Comparison of ENCODE assay signal across 23 cellular contexts in genomic region chr10:131926253-131926652, GRCh38. TPM values are rescaled to one million over a fixed set of nuclear protein-coding genes. Genes with fewer than 3 reads are reported as not detected.
DNase-seq lines count a peak whose midpoint lies in the region; ATAC-seq, FAIRE-seq and TF ChIP-seq lines count a peak whose summit lies in the region.
"Had no signal": no experiment of that assay in that cellular context is flagged by ENCODE, and none has a peak within 500 bp of the region (broad histone marks: within the 10 kb centered on the region; RNA-seq: fewer than 3 reads in every experiment).

No MANE protein-coding gene starts in this region.

- H3K4me3 ChIP-seq in CD4-positive, CD25-positive, alpha-beta regulatory T cell (ENCODE audit: low read depth, low read length), result no peak overlapping the region
- no peak overlapping the region for H3K4me3 ChIP-seq in HepG2 (replicated peaks in 1 of 3; ENCODE audit: insufficient read depth in 1 of 3, low read depth in 2 of 3, low read length in 3 of 3)
- H3K4me3 ChIP-seq: GM23338, HAP-1, Peyer's patch, SJSA1 had no signal

- peaks cover 4% of the 10 kb centered on the region for H3K36me3 ChIP-seq in CD4-positive, CD25-positive, alpha-beta regulatory T cell (ENCODE audit: control insufficient read depth, insufficient read depth, low read length)
- H3K36me3 ChIP-seq in HepG2 (replicated peaks in 1 of 2; ENCODE audit: control insufficient read depth in 1 of 2, insufficient read depth in 2 of 2, low read length in 2 of 2), result peaks cover 4 to 7% of the 10 kb centered on the region in 2 experiments; a peak in 2 of 5 replicates
- H3K36me3 ChIP-seq: HAP-1, Peyer's patch had no signal

- H3K27ac Mint-ChIP-seq in CD4-positive, CD25-positive, alpha-beta regulatory T cell, result peak overlapping the region in 1 of 3 donors; percentile 86
- H3K27ac Mint-ChIP-seq in WTC11, result peak overlapping the region; percentile 89
- peak overlapping the region; percentile 66 for H3K27ac Mint-ChIP-seq in stimulated activated memory B cell treated with anti-CD40 and anti-IgM and Interleukin-4, amounts not matched to agents 10 μg/mL and 1 μg/mL and 100 μg/mL, for 72 hours
- no peak overlapping the region for H3K27ac Mint-ChIP-seq in glutamatergic neuron (ENCODE audit: unreplicated experiment)

- intact Hi-C loops in HepG2 (cut with micrococcal nuclease; ENCODE audit: unreplicated experiment), result no loop called here

- CTCF ChIA-PET in WTC11 (lab: Charles Lee), result interaction anchor here (0.6 to 2.5 kb wide), 3 partner anchors 17 to 35 kb away, joined by 3 to 6 read pairs (median 3); no protein-coding TSS in a partner anchor
- CTCF ChIA-PET in HepG2 (lab: Yijun Ruan, JAX; ENCODE audit: low intra/inter-chr PET ratio, low total read pairs), result no interaction called here

- no peak for DNase-seq in CD4-positive, CD25-positive, alpha-beta regulatory T cell
- no peak for DNase-seq in WTC11 (ENCODE audit: low spot score)
- DNase-seq in HepG2 (ENCODE audit: low spot score), result no peak
- DNase-seq in iPS-NIHi11 (ENCODE audit: low spot score), result no peak
- DNase-seq in glutamatergic neuron, result no peak
- no peak for DNase-seq in HuH-7.5 (ENCODE audit: low spot score)
- DNase-seq: C1 segment of cervical spinal cord, DMS53, GDM1, Karpas-422, MV-4-11, NCI-H1694 treated with DMSO at 0.1 percent for 48 hours, NCI-H2081 treated with DMSO at 0.1 percent for 48 hours, NCI-H2171 treated with DMSO at 0.1 percent for 48 hours, Peyer's patch had no signal

- H3K27me3 ChIP-seq in CD4-positive, CD25-positive, alpha-beta regulatory T cell (ENCODE audit: control insufficient read depth, insufficient read depth, low read length), result no peaks in the 10 kb centered on the region
- no peaks in the 10 kb centered on the region for H3K27me3 ChIP-seq in HepG2 (ENCODE audit: control insufficient read depth in 1 of 2, insufficient read depth in 2 of 2, low read length in 2 of 2)
- H3K27me3 ChIP-seq: Peyer's patch, SJSA1 had no signal

- H3K9me3 ChIP-seq in CD4-positive, CD25-positive, alpha-beta regulatory T cell (ENCODE audit: control insufficient read depth in 2 of 2, low read length in 2 of 2), result peaks cover 4 to 16% of the 10 kb centered on the region in 2 experiments
- H3K9me3 ChIP-seq in HepG2 (ENCODE audit: low read length), result peaks cover 5% of the 10 kb centered on the region
- H3K9me3 ChIP-seq: Peyer's patch had no signal

- no peak for TF ChIP-seq POLR2A in HepG2 (IDR thresholded peaks at IDR 0.05; ENCODE audit: insufficient read depth in 1 of 2, low read depth in 2 of 2, low read length in 2 of 2)

- H3K9ac ChIP-seq in HepG2 (ENCODE audit: insufficient read depth, low read depth, low read length), result no peak overlapping the region

- TF ChIP-seq CTCF in WTC11 (IDR thresholded peaks at IDR 0.05) (no peak), HepG2 (CRISPR knock-in tag; IDR thresholded peaks at IDR 0.05) (no peak), glutamatergic neuron (IDR thresholded peaks at IDR 0.05; ENCODE audit: partially characterized antibody, unreplicated experiment) (no peak)

- H3K4me2 ChIP-seq in HepG2 (ENCODE audit: low read depth, low read length), result no peak overlapping the region
- H3K4me2 ChIP-seq: GM23338 had no signal

- H3K27ac ChIP-seq in CD4-positive, CD25-positive, alpha-beta regulatory T cell (ENCODE audit: insufficient read depth, low read length, poor library complexity, severe bottlenecking), result no peak overlapping the region
- no peak overlapping the region for H3K27ac ChIP-seq in HepG2 (ENCODE audit: extremely low read length, insufficient read depth, low read length)
- H3K27ac ChIP-seq: HL-60, Peyer's patch, SJSA1 had no signal

- no peaks in the 10 kb centered on the region for H3K27me3 Mint-ChIP-seq in CD4-positive, CD25-positive, alpha-beta regulatory T cell
- H3K27me3 Mint-ChIP-seq in WTC11 (ENCODE audit: low read depth) (no peaks in the 10 kb centered on the region), glutamatergic neuron (ENCODE audit: unreplicated experiment) (peaks cover 5% of the 10 kb centered on the region)
- no peaks in the 10 kb centered on the region for H3K27me3 Mint-ChIP-seq in stimulated activated memory B cell treated with anti-CD40 and anti-IgM and Interleukin-4, amounts not matched to agents 10 μg/mL and 1 μg/mL and 100 μg/mL, for 72 hours
- H3K27me3 Mint-ChIP-seq: IgD-negative memory B cell had no signal

- H2AFZ ChIP-seq in HepG2 (ENCODE audit: low read length), result no peak overlapping the region
- H2AFZ ChIP-seq: GM23338 had no signal

- no TSS peak for BruUV-seq in HepG2 (replicated peaks; lab: Mats Ljungman, UMichigan)

- peaks cover 22 to 85% (median 67%) of the 10 kb centered on the region in 4 donors for H3K4me1 Mint-ChIP-seq in CD4-positive, CD25-positive, alpha-beta regulatory T cell
- H3K4me1 Mint-ChIP-seq in WTC11, result peaks cover 82% of the 10 kb centered on the region
- H3K4me1 Mint-ChIP-seq in stimulated activated memory B cell treated with anti-CD40 and anti-IgM and Interleukin-4, amounts not matched to agents 10 μg/mL and 1 μg/mL and 100 μg/mL, for 72 hours, result peaks cover 73% of the 10 kb centered on the region
- peaks cover 25% of the 10 kb centered on the region for H3K4me1 Mint-ChIP-seq in glutamatergic neuron (ENCODE audit: low read depth, unreplicated experiment)

- no peak for ATAC-seq in CD4-positive, CD25-positive, alpha-beta regulatory T cell (ENCODE audit: low read depth in 2 of 2)
- ATAC-seq in WTC11 (no peak), HepG2 (no peak)
- ATAC-seq in stimulated activated memory B cell treated with anti-CD40 and anti-IgM and Interleukin-4, amounts not matched to agents 10 μg/mL and 1 μg/mL and 100 μg/mL, for 72 hours, result no peak
- ATAC-seq: GM23338 had no signal

- peaks cover 26% of the 10 kb centered on the region for H3K36me3 Mint-ChIP-seq in CD4-positive, CD25-positive, alpha-beta regulatory T cell
- peaks cover 9% of the 10 kb centered on the region for H3K36me3 Mint-ChIP-seq in WTC11
- H3K36me3 Mint-ChIP-seq in stimulated activated memory B cell treated with anti-CD40 and anti-IgM and Interleukin-4, amounts not matched to agents 10 μg/mL and 1 μg/mL and 100 μg/mL, for 72 hours, result peaks cover 38% of the 10 kb centered on the region
- H3K36me3 Mint-ChIP-seq in glutamatergic neuron (ENCODE audit: unreplicated experiment), result peaks cover 7% of the 10 kb centered on the region

- peaks cover 40% of the 10 kb centered on the region for H3K4me1 ChIP-seq in CD4-positive, CD25-positive, alpha-beta regulatory T cell (ENCODE audit: control insufficient read depth, insufficient read depth, low read length, poor library complexity, severe bottlenecking)
- H3K4me1 ChIP-seq in HepG2 (ENCODE audit: insufficient read depth, low read length), result peaks cover 15% of the 10 kb centered on the region; the same call in 1 of the 2 replicates

- peaks cover 98% of the 10 kb centered on the region for H3K79me2 ChIP-seq in HepG2 (ENCODE audit: insufficient read depth, low read length)

- H4K20me1 ChIP-seq in HepG2 (ENCODE audit: insufficient read depth, low read length), result peaks cover 67% of the 10 kb centered on the region

- no peak for TF ChIP-seq EP300 in HepG2 (IDR thresholded peaks at IDR 0.05; ENCODE audit: low read depth in 2 of 2, low read length in 2 of 2)
- no peak for TF ChIP-seq EP300 in HepG2 (CRISPR knock-in tag; IDR thresholded peaks at IDR 0.05; ENCODE audit: borderline replicate concordance)

- peaks cover 0 to 5% (median 1%) of the 10 kb centered on the region in 7 donors for H3K9me3 Mint-ChIP-seq in CD4-positive, CD25-positive, alpha-beta regulatory T cell
- H3K9me3 Mint-ChIP-seq in WTC11 (peaks cover 9% of the 10 kb centered on the region), glutamatergic neuron (ENCODE audit: unreplicated experiment) (peaks cover 10% of the 10 kb centered on the region)
- peaks cover 7% of the 10 kb centered on the region for H3K9me3 Mint-ChIP-seq in stimulated activated memory B cell treated with anti-CD40 and anti-IgM and Interleukin-4, amounts not matched to agents 10 μg/mL and 1 μg/mL and 100 μg/mL, for 72 hours
- H3K9me3 Mint-ChIP-seq: GM23338 had no signal

- POLR2A ChIA-PET in WTC11 (lab: Charles Lee), result no interaction called here
- POLR2A ChIA-PET in HepG2 (lab: Yijun Ruan, JAX), result no interaction called here

- WGBS in HepG2 (ENCODE audit: low lambda C conversion rate), result 94% methylated on average over 10 of the region's 10 CpGs

- no peak for FAIRE-seq in HepG2 (lab: Jason Lieb, UNC)
- FAIRE-seq: D721Med, GM18507 had no signal

- in situ Hi-C loops in HepG2 (cut with HindIII; ENCODE audit: extremely low pct_ligation_motif_present, low pct_unique_long_range_greater_than_20kb), result no loop called here

- TF ChIP-seq RAD21 in HepG2 (CRISPR knock-in tag; IDR thresholded peaks at IDR 0.05), result no peak

- peak overlapping the region in 3 of 4 donors; percentile 33 to 68 (median 37) for H3K4me3 Mint-ChIP-seq in CD4-positive, CD25-positive, alpha-beta regulatory T cell
- H3K4me3 Mint-ChIP-seq in WTC11, result no peak overlapping the region
- no peak overlapping the region for H3K4me3 Mint-ChIP-seq in stimulated activated memory B cell treated with anti-CD40 and anti-IgM and Interleukin-4, amounts not matched to agents 10 μg/mL and 1 μg/mL and 100 μg/mL, for 72 hours
- no peak overlapping the region for H3K4me3 Mint-ChIP-seq in glutamatergic neuron (ENCODE audit: unreplicated experiment)
- H3K4me3 Mint-ChIP-seq: GM23338 had no signal

RNA-seq across cellular contexts. Expression of gene PPP2R2D, which starts 25.4 kb away (rescaled TPM):
- total RNA-seq in CD4-positive, CD25-positive, alpha-beta regulatory T cell, result 41.8 TPM
- 10 to 100 TPM; 23.8 to 48.1 (median 25.6) TPM for polyA plus RNA-seq in CD4-positive, CD25-positive, alpha-beta regulatory T cell
- 28.7 to 33.2 TPM (median 30.0 TPM) in 3 replicates for total RNA-seq in WTC11 (2021)
- total RNA-seq in HepG2 (2016; rRNA removed; fragmentation: Illumina TruSeq; extraction: Trizol), result 33.2 and 34.4 TPM in 2 replicates
- total RNA-seq in HepG2 (2016; cell fraction: cytosol; rRNA removed; fragmentation: Illumina TruSeq; extraction: Trizol; ENCODE audit: low read depth), result 47.7 and 48.9 TPM in 2 replicates
- total RNA-seq in HepG2 (2016; cell fraction: insoluble cytoplasmic fraction; rRNA removed; fragmentation: Illumina TruSeq; extraction: Trizol), result 31.4 and 33.7 TPM in 2 replicates
- 86.0 and 86.6 TPM in 2 replicates for total RNA-seq in HepG2 (2016; cell fraction: membrane; rRNA removed; fragmentation: Illumina TruSeq; extraction: Trizol)
- total RNA-seq in HepG2 (2016; cell fraction: nucleus; rRNA removed; fragmentation: Illumina TruSeq; extraction: Trizol), result 29.7 and 31.1 TPM in 2 replicates
- 32.7 TPM in 2 replicates for polyA plus RNA-seq in HepG2 (2011; rRNA removed)
- 31.1 and 33.7 TPM in 2 replicates for polyA plus RNA-seq in HepG2 (2011; cell fraction: cytosol; rRNA removed)
- polyA plus RNA-seq in HepG2 (2011; cell fraction: nucleus; rRNA removed), result 42.0 and 48.5 TPM in 2 replicates
- 26.5 and 33.1 TPM in 2 replicates for polyA plus RNA-seq in HepG2 (2012)
- 64.7 and 70.1 TPM in 2 replicates for polyA plus RNA-seq in HepG2 (2016; cell fraction: cytosol; fragmentation: Illumina TruSeq; extraction: Trizol; ENCODE audit: low read depth)
- 40.4 and 47.0 TPM in 2 replicates for polyA plus RNA-seq in HepG2 (2016; cell fraction: insoluble cytoplasmic fraction; fragmentation: Illumina TruSeq; extraction: Trizol; ENCODE audit: low read depth)
- polyA plus RNA-seq in HepG2 (2016; cell fraction: membrane; fragmentation: Illumina TruSeq; extraction: Trizol; ENCODE audit: low read depth), result 94.1 and 94.6 TPM in 2 replicates
- polyA plus RNA-seq in HepG2 (2016; cell fraction: nucleus; fragmentation: Illumina TruSeq; extraction: Trizol; ENCODE audit: insufficient read depth, low read depth), result 53.3 and 54.4 TPM in 2 replicates
- polyA minus RNA-seq in HepG2 (2011; rRNA and poly(A)+ RNA removed; ENCODE audit: low replicate concordance), result 40.2 and 62.1 TPM in 2 replicates
- polyA minus RNA-seq in HepG2 (2011; cell fraction: cytosol; rRNA and poly(A)+ RNA removed), result 16.4 and 18.6 TPM in 2 replicates
- 44.7 and 44.8 TPM in 2 replicates for polyA minus RNA-seq in HepG2 (2011; cell fraction: nucleus; rRNA and poly(A)+ RNA removed)
- 42.8 TPM for total RNA-seq in glutamatergic neuron (ENCODE audit: unreplicated experiment)

RNA-seq across cellular contexts. Expression of gene BNIP3, which starts 55.5 kb away (rescaled TPM):
- 20.2 TPM for total RNA-seq in CD4-positive, CD25-positive, alpha-beta regulatory T cell
- 10 to 100 TPM; 21.2 to 35.1 (median 30.5) TPM for polyA plus RNA-seq in CD4-positive, CD25-positive, alpha-beta regulatory T cell
- 113 to 203 TPM (median 189 TPM) in 3 replicates for total RNA-seq in WTC11 (2021)
- total RNA-seq in HepG2 (2016; rRNA removed; fragmentation: Illumina TruSeq; extraction: Trizol), result 73.7 and 86.7 TPM in 2 replicates
- total RNA-seq in HepG2 (2016; cell fraction: cytosol; rRNA removed; fragmentation: Illumina TruSeq; extraction: Trizol; ENCODE audit: low read depth), result 57.4 and 60.2 TPM in 2 replicates
- total RNA-seq in HepG2 (2016; cell fraction: insoluble cytoplasmic fraction; rRNA removed; fragmentation: Illumina TruSeq; extraction: Trizol), result 71.8 and 94.2 TPM in 2 replicates
- total RNA-seq in HepG2 (2016; cell fraction: membrane; rRNA removed; fragmentation: Illumina TruSeq; extraction: Trizol), result 64.9 and 67.4 TPM in 2 replicates
- total RNA-seq in HepG2 (2016; cell fraction: nucleus; rRNA removed; fragmentation: Illumina TruSeq; extraction: Trizol), result 26.3 and 33.7 TPM in 2 replicates
- 170 and 223 TPM in 2 replicates for polyA plus RNA-seq in HepG2 (2011; rRNA removed)
- polyA plus RNA-seq in HepG2 (2011; cell fraction: cytosol; rRNA removed), result 338 and 339 TPM in 2 replicates
- polyA plus RNA-seq in HepG2 (2011; cell fraction: nucleus; rRNA removed), result 163 and 165 TPM in 2 replicates
- polyA plus RNA-seq in HepG2 (2012), result 188 and 302 TPM in 2 replicates
- 70.8 and 79.0 TPM in 2 replicates for polyA plus RNA-seq in HepG2 (2016; cell fraction: cytosol; fragmentation: Illumina TruSeq; extraction: Trizol; ENCODE audit: low read depth)
- polyA plus RNA-seq in HepG2 (2016; cell fraction: insoluble cytoplasmic fraction; fragmentation: Illumina TruSeq; extraction: Trizol; ENCODE audit: low read depth), result 107 and 108 TPM in 2 replicates
- polyA plus RNA-seq in HepG2 (2016; cell fraction: membrane; fragmentation: Illumina TruSeq; extraction: Trizol; ENCODE audit: low read depth), result 59.2 and 59.3 TPM in 2 replicates
- 56.7 and 59.3 TPM in 2 replicates for polyA plus RNA-seq in HepG2 (2016; cell fraction: nucleus; fragmentation: Illumina TruSeq; extraction: Trizol; ENCODE audit: insufficient read depth, low read depth)
- 13.5 and 140 TPM in 2 replicates for polyA minus RNA-seq in HepG2 (2011; rRNA and poly(A)+ RNA removed; ENCODE audit: low replicate concordance)
- polyA minus RNA-seq in HepG2 (2011; cell fraction: cytosol; rRNA and poly(A)+ RNA removed), result 117 and 136 TPM in 2 replicates
- 54.7 and 62.3 TPM in 2 replicates for polyA minus RNA-seq in HepG2 (2011; cell fraction: nucleus; rRNA and poly(A)+ RNA removed)
- 56.4 TPM for total RNA-seq in glutamatergic neuron (ENCODE audit: unreplicated experiment)

Comparison
In these comparisons a context has a peak if more than half of its experiments do, and no peak if none do; other contexts are left out.
1. H3K4me3 Mint-ChIP-seq: peak in CD4-positive, CD25-positive, alpha-beta regulatory T cell (3 of 4); none in WTC11 (single experiment), stimulated activated memory B cell treated with anti-CD40 and anti-IgM and Interleukin-4, amounts not matched to agents 10 μg/mL and 1 μg/mL and 100 μg/mL, for 72 hours (single experiment) and glutamatergic neuron (single experiment).